8 cellular contexts compared by ENCODE assay signal in the genomic region with DNA sequence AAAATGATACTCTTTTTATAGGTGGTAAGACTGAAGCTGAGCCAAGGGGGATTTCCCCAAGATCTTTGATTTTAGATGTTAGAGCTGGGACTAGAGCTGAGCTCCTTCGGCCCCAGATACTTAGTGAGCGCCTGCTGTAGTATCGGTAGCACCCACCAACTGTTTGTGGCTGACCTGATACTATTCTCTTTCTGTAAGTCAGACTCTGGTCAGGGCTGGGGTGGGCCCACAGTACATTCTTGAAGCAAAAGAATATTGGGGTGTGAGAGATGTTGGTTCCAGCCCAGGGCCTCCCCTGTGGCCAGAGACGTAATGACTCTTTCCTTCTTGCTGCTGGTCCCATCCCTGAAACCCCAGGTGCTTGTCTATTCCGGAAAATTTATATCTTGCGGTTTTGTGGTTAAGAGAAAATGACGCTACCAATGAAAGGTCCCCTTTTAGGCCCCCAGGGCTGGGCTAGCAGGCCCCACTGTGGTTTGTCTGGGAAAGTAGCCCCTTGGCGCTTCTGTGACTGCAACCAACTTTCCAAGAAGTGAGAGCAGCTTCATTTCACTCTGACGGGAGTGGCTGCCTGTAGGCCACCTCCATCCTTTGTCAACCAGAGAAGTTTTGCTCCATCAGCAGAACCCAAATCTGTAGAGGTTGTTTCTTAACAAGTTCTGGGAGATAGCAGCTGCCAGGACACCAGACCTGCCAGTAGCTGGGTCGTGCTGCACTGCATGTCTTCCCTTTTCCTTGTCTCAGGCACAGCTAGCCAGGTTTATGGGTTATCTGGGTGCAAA.
DNase-seq lines count a peak whose midpoint lies in the region; ATAC-seq lines count a peak whose summit lies in the region.

No MANE protein-coding gene starts in this region.

- H3K27me3 Mint-ChIP-seq in activated naive CD4-positive, alpha-beta T cell treated with anti-CD3 and anti-CD28 coated beads for 36 hours (ENCODE audit: low read depth): no peaks in the 10 kb centered on the region

- intact Hi-C loops in activated naive CD4-positive, alpha-beta T cell treated with anti-CD3 and anti-CD28 coated beads for 36 hours (cut with micrococcal nuclease): loop anchor here (1.0 to 10.0 kb wide), 12 partner anchors 18 to 500 kb away; a partner anchor contains a TSS
- intact Hi-C loops in left ventricle myocardium superior (cut with micrococcal nuclease): no loop called here

- H3K36me3 Mint-ChIP-seq in activated naive CD4-positive, alpha-beta T cell treated with anti-CD3 and anti-CD28 coated beads for 36 hours (ENCODE audit: low read depth): peaks cover 5% of the 10 kb centered on the region

- no peaks in the 10 kb centered on the region for H3K9me3 Mint-ChIP-seq in activated naive CD4-positive, alpha-beta T cell treated with anti-CD3 and anti-CD28 coated beads for 36 hours

- ATAC-seq in GM18502 (IDR thresholded peaks at IDR 0.05; ENCODE audit: poor library complexity, unreplicated experiment): peak; percentile 84
- ATAC-seq in HG02571 (IDR thresholded peaks at IDR 0.05; ENCODE audit: unreplicated experiment): peak; percentile 82
- ATAC-seq in left ventricle myocardium superior: no peak

- DNase-seq in NAMALWA (ENCODE audit: low spot score): peak; percentile 70
- DNase-seq in activated naive CD4-positive, alpha-beta T cell treated with anti-CD3 and anti-CD28 coated beads for 36 hours: peak; percentile 92
- peak; percentile 47 for DNase-seq in stimulated activated CD8-positive, alpha-beta memory T cell treated with anti-CD3 and anti-CD28 coated beads, Interleukin-12 subunit alpha, Interleukin-12 subunit beta, amount 100 ng/mL, for 24 hours (ENCODE audit: extremely low read depth)
- no peak for DNase-seq in NCI-H2171 (lab: John Stamatoyannopoulos, UW)
- DNase-seq in midbrain (lab: John Stamatoyannopoulos, UW): no peak
- DNase-seq in left ventricle myocardium superior: no peak

- peak overlapping the region; percentile 96 for H3K27ac Mint-ChIP-seq in activated naive CD4-positive, alpha-beta T cell treated with anti-CD3 and anti-CD28 coated beads for 36 hours

- CTCF ChIA-PET in activated naive CD4-positive, alpha-beta T cell treated with anti-CD3 and anti-CD28 coated beads for 36 hours (lab: Charles Lee): interaction anchor here (1.2 to 4.6 kb wide), 10 partner anchors 26 to 338 kb away, joined by 3 to 47 read pairs (median 6); a partner anchor contains a TSS

- H3K4me1 Mint-ChIP-seq in activated naive CD4-positive, alpha-beta T cell treated with anti-CD3 and anti-CD28 coated beads for 36 hours (ENCODE audit: low read depth): peaks cover 76% of the 10 kb centered on the region

- peak overlapping the region; percentile 50 for H3K4me3 Mint-ChIP-seq in activated naive CD4-positive, alpha-beta T cell treated with anti-CD3 and anti-CD28 coated beads for 36 hours

Comparison
In these comparisons a context has a peak if more than half of its experiments do, and no peak if none do; other contexts are left out.
1. DNase-seq: peak in NAMALWA (single experiment), activated naive CD4-positive, alpha-beta T cell treated with anti-CD3 and anti-CD28 coated beads for 36 hours (single experiment) and stimulated activated CD8-positive, alpha-beta memory T cell treated with anti-CD3 and anti-CD28 coated beads, Interleukin-12 subunit alpha, Interleukin-12 subunit beta, amount 100 ng/mL, for 24 hours (single experiment); none in NCI-H2171 (single experiment), midbrain (single experiment) and left ventricle myocardium superior (single experiment).